ENCODE assay signal across 8 cellular contexts in the genomic region with DNA sequence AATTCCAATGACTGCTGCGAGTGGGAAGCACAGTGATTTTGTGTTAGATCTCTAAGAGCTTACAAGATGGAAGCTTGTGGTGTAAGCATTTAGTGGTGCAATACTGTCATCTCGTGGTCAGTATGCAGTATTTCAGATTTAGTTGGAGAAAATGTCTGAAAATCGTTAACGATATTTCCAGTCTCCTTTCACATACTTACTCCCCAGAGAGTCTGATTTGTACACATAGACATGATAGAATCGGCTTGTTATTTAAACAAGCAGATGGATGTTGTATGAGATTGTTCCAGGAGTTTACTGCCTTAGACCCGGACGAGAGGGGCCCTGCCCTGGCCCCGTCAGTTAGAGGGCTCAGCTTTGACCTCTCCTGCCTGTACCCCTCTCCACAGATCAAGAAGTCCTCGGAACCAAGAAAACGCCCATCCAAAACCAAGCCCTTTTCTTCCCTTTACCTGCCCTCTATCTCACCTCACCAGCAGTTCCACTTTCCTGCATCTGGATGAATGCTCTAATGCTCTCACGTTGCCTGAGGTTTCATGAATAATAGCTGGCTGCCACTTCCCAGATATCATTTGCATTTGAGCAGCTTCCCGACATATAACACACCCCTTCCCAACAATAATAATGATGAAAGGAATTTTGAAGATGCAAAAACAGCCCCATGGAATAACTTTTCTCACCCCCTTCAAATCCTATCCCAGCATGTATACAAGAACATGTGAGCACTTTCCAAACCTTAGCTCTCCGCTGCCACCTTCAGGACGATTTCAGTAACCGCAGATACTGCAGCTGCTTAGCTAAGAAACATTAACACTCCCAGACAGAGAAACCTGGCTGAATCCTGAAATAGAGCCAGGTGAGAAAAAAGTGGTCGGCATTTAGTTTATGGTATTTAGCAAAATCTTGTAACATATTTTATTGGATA.
DNase-seq lines count a peak whose midpoint lies in the region; FAIRE-seq and TF ChIP-seq lines count a peak whose summit lies in the region.

No MANE protein-coding gene starts in this region.

- no peak overlapping the region for H3K27ac ChIP-seq in RWPE1
- peak overlapping the region; percentile 32 for H3K27ac ChIP-seq in stomach smooth muscle (ENCODE audit: low read length)

- POLR2A ChIA-PET in RWPE1 (lab: Yijun Ruan, JAX; ENCODE audit: low non-redundant PET) = no interaction called here

- H2AFZ ChIP-seq in neuron (ENCODE audit: low read depth, low read length) = peak overlapping the region; percentile 95

- CTCF ChIA-PET in RWPE1 (lab: Yijun Ruan, JAX) = interaction anchor here (0.5 to 2.0 kb wide), 37 partner anchors 10 to 1982 kb away, joined by 3 to 15 read pairs (median 4); no protein-coding TSS in a partner anchor

- H3K27me3 ChIP-seq in neuron (ENCODE audit: insufficient read depth, low read length) = no peaks in the 10 kb centered on the region
- no peaks in the 10 kb centered on the region for H3K27me3 ChIP-seq in stomach smooth muscle (ENCODE audit: control insufficient read depth in 1 of 2, insufficient read depth in 2 of 2, low read length in 2 of 2)

- H3K4me3 ChIP-seq in LNCaP clone FGC (ENCODE audit: low read depth, low read length) (peak overlapping the region; percentile 5; the same call in 1 of the 2 replicates), foreskin fibroblast (ENCODE audit: low read depth in 1 of 2, low read length in 2 of 2) (peak overlapping the region; percentile 34 to 40), neuron (ENCODE audit: low read length) (peak overlapping the region; percentile 38), stomach smooth muscle (ENCODE audit: low read length in 2 of 2) (peak overlapping the region; percentile 80 to 93)

- DNase-seq in ELF-1 (ENCODE audit: low read depth, low spot score) = peak; percentile 75
- peak; percentile 50 for DNase-seq in H54 (ENCODE audit: insufficient read length, low spot score)
- DNase-seq in LNCaP clone FGC (ENCODE audit: low read depth) = peak; percentile 87
- peak; percentile 61 for DNase-seq in RWPE1 (ENCODE audit: low spot score)
- peak; percentile 40 for DNase-seq in activated T-helper 9 cell treated with anti-CD3 and anti-CD28 coated beads, Interleukin-2, amount 50 U/mL, for 16 hours (ENCODE audit: low read depth)
- peak; percentile 75 to 90 for DNase-seq in foreskin fibroblast

- TF ChIP-seq CTCF in LNCaP clone FGC (IDR thresholded peaks at IDR 0.05; ENCODE audit: control insufficient read depth, extremely low read depth, insufficient read depth) (peak; percentile 81), RWPE1 (conservative IDR thresholded peaks at IDR 0.05; ENCODE audit: low read depth) (peak; percentile 82), foreskin fibroblast (IDR thresholded peaks at IDR 0.05; ENCODE audit: low read depth, low read length) (peak; percentile 78)

- no peak for TF ChIP-seq POLR2A in H54 (IDR thresholded peaks at IDR 0.05; ENCODE audit: low read depth, low read length)

- peak; percentile 92 for FAIRE-seq in H54 (lab: Jason Lieb, UNC)

- peak overlapping the region; percentile 77 to 81 for H3K9ac ChIP-seq in stomach smooth muscle (ENCODE audit: low read length in 2 of 2)

- H3K9me3 ChIP-seq in neuron (ENCODE audit: low read length) = no peaks in the 10 kb centered on the region
- H3K9me3 ChIP-seq in stomach smooth muscle (ENCODE audit: control insufficient read depth in 2 of 2, low read length in 2 of 2) = no peaks in the 10 kb centered on the region

- H3K4me1 ChIP-seq in neuron (ENCODE audit: insufficient read depth, low read length) = peaks cover 3% of the 10 kb centered on the region
- H3K4me1 ChIP-seq in stomach smooth muscle (ENCODE audit: control insufficient read depth, insufficient read depth, low read length) = peaks cover 4% of the 10 kb centered on the region

- H3K36me3 ChIP-seq in neuron (ENCODE audit: insufficient read depth, low read length) (no peaks in the 10 kb centered on the region), stomach smooth muscle (ENCODE audit: control insufficient read depth in 2 of 2, insufficient read depth in 2 of 2, low read length in 2 of 2) (no peaks in the 10 kb centered on the region)

Comparison
In these comparisons a context has a peak if more than half of its experiments do, and no peak if none do; other contexts are left out.
1. H3K4me3 ChIP-seq: peak in every context shown above with its lines; median percentile 86 in stomach smooth muscle; 38 in neuron; 37 in foreskin fibroblast; 5 in LNCaP clone FGC.